Comparison of ENCODE assay signal across 8 cellular contexts in the genomic region with DNA sequence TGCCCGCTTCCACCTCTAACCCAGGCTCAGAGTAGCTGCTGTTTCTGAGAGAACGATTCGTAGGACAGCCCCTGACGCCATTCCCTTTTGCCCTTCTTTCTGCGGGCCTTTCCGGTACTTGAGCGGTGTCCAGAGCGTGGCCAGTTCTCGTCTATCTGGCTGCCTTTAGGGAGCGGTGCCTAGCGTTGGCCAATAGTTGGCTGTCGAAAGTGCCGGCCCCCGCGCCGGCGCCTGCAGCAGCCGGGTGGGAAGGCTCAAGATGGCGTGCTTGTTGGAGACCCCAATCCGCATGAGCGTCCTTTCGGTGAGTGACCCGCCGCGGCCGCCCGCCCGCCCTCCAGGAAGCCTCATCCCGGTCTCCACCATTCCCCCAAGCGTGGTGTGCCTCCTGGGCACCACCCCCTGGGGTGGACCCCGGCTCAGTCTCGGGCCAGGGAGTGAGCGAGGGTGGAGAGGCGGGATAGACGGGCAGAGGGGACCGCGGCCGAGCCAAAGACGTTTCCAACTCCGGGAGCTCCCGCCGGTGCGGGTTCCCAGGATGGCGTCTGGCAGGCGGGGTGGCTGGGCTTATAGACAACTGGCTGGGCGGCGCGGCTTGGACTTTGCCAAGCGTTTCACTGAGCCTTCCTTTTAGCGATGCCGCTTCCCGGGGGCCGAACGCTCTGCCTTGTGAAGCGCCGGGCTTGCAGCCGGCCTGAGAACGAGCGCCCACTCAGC. TPM values are rescaled to one million over a fixed set of nuclear protein-coding genes. Genes with fewer than 3 reads are reported as not detected.
DNase-seq lines count a peak whose midpoint lies in the region; ATAC-seq and TF ChIP-seq lines count a peak whose summit lies in the region.

TSS of gene ARMC8 (plus strand) at position 6 of the 717 bp plus-strand sequence. CDS start at position 260, 254 bp downstream.

- H3K9me3 Mint-ChIP-seq in CD8-positive, alpha-beta memory T cell = no peaks in the 10 kb centered on the region
- H3K9me3 Mint-ChIP-seq in activated naive CD4-positive, alpha-beta T cell treated with anti-CD3 and anti-CD28 coated beads, Interleukin-2, amount 50 U/mL, for 72 hours = no peaks in the 10 kb centered on the region

- CTCF ChIA-PET in CD8-positive, alpha-beta memory T cell (lab: Charles Lee) = interaction anchor here (0.6 to 2.4 kb wide), 6 partner anchors 11 to 405 kb away, joined by 3 to 14 read pairs (median 4); partner anchors contain the start of gene DBR1

- H3K4me1 Mint-ChIP-seq in CD8-positive, alpha-beta memory T cell = peaks cover 37 to 52% (median 48%) of the 10 kb centered on the region in 3 donors

- no peaks in the 10 kb centered on the region for H3K36me3 ChIP-seq in CD8-positive, alpha-beta memory T cell (ENCODE audit: insufficient read depth, low read length)
- H3K36me3 ChIP-seq in neutrophil = peaks cover 7% of the 10 kb centered on the region

- H3K4me1 ChIP-seq in CD8-positive, alpha-beta memory T cell (ENCODE audit: insufficient read depth, low read length) = peaks cover 30% of the 10 kb centered on the region
- peaks cover 33 to 37% of the 10 kb centered on the region in 2 experiments for H3K4me1 ChIP-seq in neutrophil (ENCODE audit: control insufficient read depth in 1 of 2, insufficient read depth in 1 of 2, low read depth in 1 of 2, low read length in 1 of 2)

- TF ChIP-seq CTCF in neutrophil (IDR thresholded peaks at IDR 0.05) = no peak

- peak in 2 of 5 donors; percentile 22 to 58 for DNase-seq in CD8-positive, alpha-beta memory T cell
- peak; percentile 95 for DNase-seq in NOMO-1 treated with dmso at 0.1 percent for 144 hours (lab: John Stamatoyannopoulos, UW; ENCODE audit: unreplicated experiment)
- DNase-seq in activated naive CD4-positive, alpha-beta T cell treated with anti-CD3 and anti-CD28 coated beads, Interleukin-2, amount 50 U/mL, for 72 hours (ENCODE audit: low spot score in 2 of 2) = peak in 1 of 2 donors; percentile 61
- DNase-seq in globus pallidus (ENCODE audit: low spot score) = peak; percentile 90
- DNase-seq in stimulated activated naive CD4-positive, alpha-beta T cell treated with Interleukin-2 at 50 U/mL for 16 hours (lab: John Stamatoyannopoulos, UW) = no peak

- peaks cover 0 to 26% (median 8%) of the 10 kb centered on the region in 3 donors for H3K36me3 Mint-ChIP-seq in CD8-positive, alpha-beta memory T cell
- H3K36me3 Mint-ChIP-seq in activated naive CD4-positive, alpha-beta T cell treated with anti-CD3 and anti-CD28 coated beads, Interleukin-2, amount 50 U/mL, for 72 hours = no peaks in the 10 kb centered on the region

- peak within 1 kb of the TSS; percentile 93 to 99 (median 97) for H3K4me3 Mint-ChIP-seq in CD8-positive, alpha-beta memory T cell

- peaks cover 9 to 14% of the 10 kb centered on the region in 2 donors for H3K27me3 Mint-ChIP-seq in CD8-positive, alpha-beta memory T cell

- POLR2A ChIA-PET in CD8-positive, alpha-beta memory T cell (lab: Charles Lee) = interaction anchor here (0.6 to 2.5 kb wide), 3 partner anchors 13 to 44 kb away, joined by 4 to 24 read pairs (median 5); partner anchors contain the start of gene DBR1

- H3K27ac Mint-ChIP-seq in CD8-positive, alpha-beta memory T cell = peak within 1 kb of the TSS; percentile 87 to 98 (median 96)
- peak within 1 kb of the TSS; percentile 87 to 94 for H3K27ac Mint-ChIP-seq in activated naive CD4-positive, alpha-beta T cell treated with anti-CD3 and anti-CD28 coated beads, Interleukin-2, amount 50 U/mL, for 72 hours

- peak within 1 kb of the TSS; percentile 75 for H3K4me3 ChIP-seq in CD8-positive, alpha-beta memory T cell (ENCODE audit: low read length)
- peak within 1 kb of the TSS; percentile 82 to 96 for H3K4me3 ChIP-seq in neutrophil (ENCODE audit: low read depth in 1 of 2, low read length in 1 of 2)

- ATAC-seq in GM18907 (IDR thresholded peaks at IDR 0.05; ENCODE audit: unreplicated experiment) (peak; percentile 66), HG03103 (IDR thresholded peaks at IDR 0.05; ENCODE audit: low read depth, unreplicated experiment) (peak; percentile 45)
- ATAC-seq in activated naive CD4-positive, alpha-beta T cell treated with anti-CD3 and anti-CD28 coated beads, Interleukin-2, amount 50 U/mL, for 72 hours = peak; percentile 56 to 75

- no peaks in the 10 kb centered on the region for H3K9me3 ChIP-seq in CD8-positive, alpha-beta memory T cell (ENCODE audit: low read length)
- H3K9me3 ChIP-seq in neutrophil = no peaks in the 10 kb centered on the region

- H3K27me3 ChIP-seq in CD8-positive, alpha-beta memory T cell (ENCODE audit: insufficient read depth, low read length, poor library complexity, severe bottlenecking) = peaks cover 5% of the 10 kb centered on the region
- H3K27me3 ChIP-seq in neutrophil = no peaks in the 10 kb centered on the region

- H3K27ac ChIP-seq in CD8-positive, alpha-beta memory T cell (ENCODE audit: low read depth, low read length) = peak within 1 kb of the TSS; percentile 94
- peak within 1 kb of the TSS; percentile 88 for H3K27ac ChIP-seq in neutrophil

RNA-seq across cellular contexts. Expression of gene ARMC8, which starts in this region (rescaled TPM):
- 10 to 100 TPM; 43.6 to 47.7 TPM for total RNA-seq in CD8-positive, alpha-beta memory T cell
- 54.4 TPM for polyA plus RNA-seq in CD8-positive, alpha-beta memory T cell
- 10 to 100 TPM; 38.3 to 39.0 TPM for total RNA-seq in activated naive CD4-positive, alpha-beta T cell treated with anti-CD3 and anti-CD28 coated beads, Interleukin-2, amount 50 U/mL, for 72 hours
